8 cellular contexts compared by ENCODE assay signal in the genomic region with DNA sequence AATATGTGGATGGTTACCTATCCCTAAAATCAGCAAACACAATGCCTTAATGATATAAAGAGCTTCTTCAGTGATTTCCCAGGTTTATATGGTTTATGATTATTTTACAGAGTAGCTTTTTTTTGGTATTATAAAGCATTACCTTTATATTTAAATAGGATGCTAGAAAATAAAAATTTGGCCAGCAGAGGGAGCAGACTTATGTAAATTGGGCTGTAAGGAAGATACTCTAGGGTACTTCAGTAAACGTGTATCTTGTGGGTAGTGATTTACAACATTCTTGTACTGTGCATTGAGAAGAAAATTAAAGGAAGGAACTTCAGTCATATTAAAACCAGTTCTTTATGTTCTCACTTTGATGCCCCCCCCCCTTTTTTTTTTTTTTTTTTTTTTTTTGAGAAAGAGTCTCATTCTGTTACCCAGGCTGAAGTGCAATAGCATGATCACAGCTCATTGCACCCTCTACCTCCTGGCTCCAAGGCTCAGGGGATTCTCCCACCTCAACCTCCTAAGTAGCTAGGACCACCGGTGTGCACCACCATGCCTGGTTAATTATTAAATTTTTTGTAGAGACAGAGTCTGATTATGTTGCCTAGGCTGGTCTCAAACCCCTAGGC.
A peak's percentile ranks its signal among the peaks of the same experiment; 100 is the strongest.
DNase-seq lines count a peak whose midpoint lies in the region; ATAC-seq, FAIRE-seq and TF ChIP-seq lines count a peak whose summit lies in the region.

No MANE protein-coding gene starts in this region.

- no peak overlapping the region for H2BK5ac ChIP-seq in H9 (ENCODE audit: insufficient read length, low read length)

- H3K23me2 ChIP-seq in H9 (ENCODE audit: insufficient read length, low read depth, low read length, poor library complexity, severe bottlenecking), result no peaks in the 10 kb centered on the region

- FAIRE-seq in small intestine (lab: Jason Lieb, UNC), result no peak

- no peak overlapping the region for H2AFZ ChIP-seq in H9 (ENCODE audit: low read length)

- H3K27ac ChIP-seq in H9 (ENCODE audit: insufficient read length, low read depth, low read length) (no peak overlapping the region), VCaP (no peak overlapping the region), small intestine (ENCODE audit: low read depth in 1 of 2, low read length in 1 of 2) (no peak overlapping the region), vagina (no peak overlapping the region)

- peak; percentile 70 for TF ChIP-seq CTCF in H9 (conservative IDR thresholded peaks at IDR 0.05)
- peak; percentile 76 for TF ChIP-seq CTCF in VCaP (conservative IDR thresholded peaks at IDR 0.05)
- TF ChIP-seq CTCF in vagina (IDR thresholded peaks at IDR 0.05), result peak in 1 of 3 experiments; percentile 36

- no CpG with 5 or more reads among the region's 2 CpGs for WGBS in H9 (ENCODE audit: extremely low coverage, insufficient read length, low lambda C conversion rate)
- WGBS in small intestine, 3 donors, result 12 to 35% (median 23%) methylated on average over 2 of the region's 2 CpGs

- H4K5ac ChIP-seq in H9 (ENCODE audit: insufficient read length, low read depth, low read length), result no peak overlapping the region

- no peak overlapping the region for H3T11ph ChIP-seq in H9 (ENCODE audit: low read length)

- no peak overlapping the region for H3K27ac Mint-ChIP-seq in H9

- H3K4me1 ChIP-seq in H9 (ENCODE audit: insufficient read depth, low read length) (no peaks in the 10 kb centered on the region), small intestine (ENCODE audit: control insufficient read depth in 2 of 2, insufficient read depth in 1 of 2, low read depth in 1 of 2, low read length in 1 of 2) (no peaks in the 10 kb centered on the region), vagina (peaks cover 11% of the 10 kb centered on the region)

- H4K20me1 ChIP-seq in H9 (ENCODE audit: control insufficient read depth, insufficient read depth, insufficient read length), result no peaks in the 10 kb centered on the region

- H3K56ac ChIP-seq in H9 (ENCODE audit: insufficient read length, low read depth, low read length), result no peak overlapping the region

- H3K4me3 ChIP-seq in small intestine (ENCODE audit: low read depth in 1 of 2, low read length in 2 of 2) (no peak overlapping the region), vagina (no peak overlapping the region)

- no peak overlapping the region for H3K4me2 ChIP-seq in H9 (ENCODE audit: insufficient read depth, insufficient read length, low read length)

- H3K9me3 Mint-ChIP-seq in H9, result no peaks in the 10 kb centered on the region; a peak in 1 of 5 replicates

- no peaks in the 10 kb centered on the region for H3K79me2 ChIP-seq in H9 (ENCODE audit: insufficient read depth, low read length)

- H3K27me3 ChIP-seq in H9 (ENCODE audit: insufficient read depth, low read length), result no peaks in the 10 kb centered on the region
- H3K27me3 ChIP-seq in small intestine (ENCODE audit: control insufficient read depth in 2 of 2, insufficient read depth in 2 of 2, low read length in 2 of 2), result no peaks in the 10 kb centered on the region
- no peaks in the 10 kb centered on the region for H3K27me3 ChIP-seq in vagina

- DNase-seq in ELR (ENCODE audit: low read depth), result peak; percentile 80
- DNase-seq in H9, result no peak
- peak; percentile 38 for DNase-seq in NCI-H1105 treated with DMSO at 0.1 percent for 48 hours (lab: John Stamatoyannopoulos, UW)
- DNase-seq in glomerular endothelial cell (ENCODE audit: extremely low read depth, low read depth, low spot score), result peak; percentile 42
- peak; percentile 43 for DNase-seq in small intestine
- no peak for DNase-seq in vagina (ENCODE audit: extremely low spot score in 2 of 2)

- H3K14ac ChIP-seq in H9 (ENCODE audit: insufficient read depth, low read length), result no peak overlapping the region

- H2BK15ac ChIP-seq in H9 (ENCODE audit: low read depth, low read length), result no peak overlapping the region

- no peak overlapping the region for H2AK5ac ChIP-seq in H9 (ENCODE audit: insufficient read length, low read length)

- ATAC-seq in GM18861 (IDR thresholded peaks at IDR 0.05; ENCODE audit: unreplicated experiment), result no peak

- H3K4me1 Mint-ChIP-seq in H9, result peaks cover 0 to 4% of the 10 kb centered on the region in 2 experiments; a peak in 1 of 4 replicates

- H4K8ac ChIP-seq in H9 (replicated peaks; ENCODE audit: insufficient read length, low read depth, low read length), result no peak overlapping the region

- no peaks in the 10 kb centered on the region for H3K9me3 ChIP-seq in H9 (ENCODE audit: control insufficient read depth, low read depth, low read length)
- H3K9me3 ChIP-seq in small intestine (ENCODE audit: control insufficient read depth, low read depth), result no peaks in the 10 kb centered on the region
- H3K9me3 ChIP-seq in vagina, result no peaks in the 10 kb centered on the region

- H2BK20ac ChIP-seq in H9 (ENCODE audit: low read depth, low read length, poor library complexity, severe bottlenecking), result no peak overlapping the region

- H3K36me3 Mint-ChIP-seq in H9 (ENCODE audit: insufficient read depth in 1 of 3, low read depth in 3 of 3), result 0 out of 7 replicates have a peak, but pooled peaks cover 0 to 2% (median 0%) of the 10 kb centered on the region in 3 experiments

- H2BK12ac ChIP-seq in H9 (ENCODE audit: insufficient read length, low read depth, low read length), result no peak overlapping the region

- TF ChIP-seq POLR2A in vagina (IDR thresholded peaks at IDR 0.05), result no peak

- no peak overlapping the region for H3K4ac ChIP-seq in H9 (ENCODE audit: low read depth, low read length)

- no peak overlapping the region for H3K9ac ChIP-seq in H9 (ENCODE audit: extremely low read depth, insufficient read length, low read length)

- no peak overlapping the region for H4K91ac ChIP-seq in H9 (ENCODE audit: insufficient read length, low read depth, low read length)

- H3K36me3 ChIP-seq in small intestine (ENCODE audit: control insufficient read depth in 2 of 2, insufficient read depth in 2 of 2, low read length in 2 of 2), result no peaks in the 10 kb centered on the region
- no peaks in the 10 kb centered on the region for H3K36me3 ChIP-seq in vagina

- H3K18ac ChIP-seq in H9 (ENCODE audit: insufficient read length, low read depth, low read length), result no peak overlapping the region

- no peaks in the 10 kb centered on the region for H3K27me3 Mint-ChIP-seq in H9 (ENCODE audit: low read depth)

- intact Hi-C loops in vagina (cut with DNase I), result no loop called here

- no peak overlapping the region for H3K4me3 Mint-ChIP-seq in H9

- no peaks in the 10 kb centered on the region for H3K79me1 ChIP-seq in H9 (ENCODE audit: insufficient read depth, low read depth, low read length, poor library complexity, severe bottlenecking)

- H3K23ac ChIP-seq in H9 (ENCODE audit: insufficient read length, low read depth, low read length), result no peak overlapping the region

- H2BK120ac ChIP-seq in H9 (ENCODE audit: low read depth, low read length, poor library complexity, severe bottlenecking), result no peak overlapping the region

Comparison
In these comparisons a context has a peak if more than half of its experiments do, and no peak if none do; other contexts are left out.
1. DNase-seq: peak in ELR (single experiment), NCI-H1105 treated with DMSO at 0.1 percent for 48 hours (single experiment), glomerular endothelial cell (single experiment) and small intestine (single experiment); none in H9 (single experiment) and vagina (0 of 2).